9 cellular contexts compared by ENCODE assay signal in the genomic region with DNA sequence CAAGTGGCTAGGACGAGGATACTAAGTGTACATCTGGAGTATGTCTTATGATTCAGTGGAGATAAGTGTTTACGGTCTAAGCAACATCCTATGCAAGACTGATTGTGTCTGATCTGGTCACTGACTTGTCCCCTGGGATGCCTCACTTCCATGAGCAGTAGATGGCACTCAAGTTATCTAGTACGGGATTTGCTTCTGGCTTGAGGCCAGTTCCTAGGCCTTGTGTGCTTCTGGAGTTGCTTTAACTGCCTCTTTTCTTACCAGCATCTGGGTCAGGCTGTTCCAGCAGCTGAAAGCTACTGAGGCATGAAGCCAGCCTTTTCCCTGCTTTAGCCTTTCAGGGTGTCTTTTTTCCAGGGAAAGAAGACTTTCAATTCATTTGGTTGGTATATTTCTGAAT. TPM values are rescaled to one million over a fixed set of nuclear protein-coding genes. Genes with fewer than 3 reads are reported as not detected.
DNase-seq lines count a peak whose midpoint lies in the region; ATAC-seq, FAIRE-seq and TF ChIP-seq lines count a peak whose summit lies in the region.
"Had no signal": no experiment of that assay in that cellular context is flagged by ENCODE, and none has a peak within 500 bp of the region (broad histone marks: within the 10 kb centered on the region; RNA-seq: fewer than 3 reads in every experiment).

No MANE protein-coding gene starts in this region.

- no peak overlapping the region for H3K27ac Mint-ChIP-seq in activated T-cell treated with anti-CD3 and anti-CD28 coated beads, Interleukin-2, amount 50 U/mL, for 24 hours

- H3K9me3 ChIP-seq in DND-41 (ENCODE audit: insufficient read depth, low read length, severe bottlenecking): no peaks in the 10 kb centered on the region
- no peaks in the 10 kb centered on the region for H3K9me3 ChIP-seq in pancreas
- H3K9me3 ChIP-seq in HAP-1: no peaks in the 10 kb centered on the region

- no peaks in the 10 kb centered on the region for H3K27me3 ChIP-seq in DND-41 (ENCODE audit: insufficient read depth, low read length, poor library complexity)
- H3K27me3 ChIP-seq in pancreas: no peaks in the 10 kb centered on the region
- H3K27me3 ChIP-seq in HAP-1 (ENCODE audit: low read depth): no peaks in the 10 kb centered on the region

- H4K20me1 ChIP-seq in DND-41 (ENCODE audit: insufficient read depth, low read length): peaks cover 6% of the 10 kb centered on the region; the same call in 1 of the 2 replicates

- H2AFZ ChIP-seq in DND-41 (ENCODE audit: low read depth, low read length): no peak overlapping the region

- no peak for DNase-seq in DND-41
- peak; percentile 67 to 73 for DNase-seq in NCI-H526 (lab: John Stamatoyannopoulos, UW)
- DNase-seq in epithelial cell of proximal tubule (ENCODE audit: low read depth): peak; percentile 43
- DNase-seq in pancreas: no peak
- DNase-seq in SKM-1 (lab: John Stamatoyannopoulos, UW; ENCODE audit: unreplicated experiment): no peak
- DNase-seq in HAP-1 (ENCODE audit: low spot score in 2 of 2): no peak
- DNase-seq in activated T-cell treated with anti-CD3 and anti-CD28 coated beads, Interleukin-2, amount 50 U/mL, for 24 hours: no peak
- DNase-seq: aorta had no signal

- H3K4me3 ChIP-seq in DND-41 (ENCODE audit: low read depth in 1 of 2, low read length in 2 of 2) (no peak overlapping the region), epithelial cell of proximal tubule (ENCODE audit: low read depth, low read length) (no peak overlapping the region), pancreas (no peak overlapping the region), HAP-1 (no peak overlapping the region)

- no peaks in the 10 kb centered on the region for H3K79me2 ChIP-seq in DND-41 (ENCODE audit: insufficient read depth, low read length)

- H3K4me1 ChIP-seq in DND-41 (ENCODE audit: insufficient read depth, low read length): no peaks in the 10 kb centered on the region
- no peaks in the 10 kb centered on the region for H3K4me1 ChIP-seq in pancreas
- no peaks in the 10 kb centered on the region for H3K4me1 ChIP-seq in HAP-1

- no peaks in the 10 kb centered on the region for H3K27me3 Mint-ChIP-seq in activated T-cell treated with anti-CD3 and anti-CD28 coated beads, Interleukin-2, amount 50 U/mL, for 24 hours

- intact Hi-C loops in pancreas (cut with DNase I): no loop called here

- H3K4me2 ChIP-seq in DND-41 (ENCODE audit: insufficient read depth, low read length): no peak overlapping the region

- in situ Hi-C loops in HAP-1 (cut with MboI; ENCODE audit: low sequenced_read_pairs): no loop called here

- peaks cover 98% of the 10 kb centered on the region for H3K36me3 Mint-ChIP-seq in activated T-cell treated with anti-CD3 and anti-CD28 coated beads, Interleukin-2, amount 50 U/mL, for 24 hours (ENCODE audit: low read depth)

- TF ChIP-seq CTCF in DND-41 (IDR thresholded peaks at IDR 0.05; ENCODE audit: borderline replicate concordance, extremely low read depth, low read length, poor library complexity, severe bottlenecking) (peak; percentile 20), epithelial cell of proximal tubule (conservative IDR thresholded peaks at IDR 0.05; ENCODE audit: low read depth, low read length) (peak; percentile 49), pancreas (IDR thresholded peaks at IDR 0.05) (no peak)

- H3K4me1 Mint-ChIP-seq in activated T-cell treated with anti-CD3 and anti-CD28 coated beads, Interleukin-2, amount 50 U/mL, for 24 hours (ENCODE audit: low read depth): no peaks in the 10 kb centered on the region

- WGBS in pancreas, 2 donors: 52 to 61% methylated on average over 3 of the region's 3 CpGs

- H3K27ac ChIP-seq in DND-41 (ENCODE audit: low read length) (no peak overlapping the region), pancreas (no peak overlapping the region)

- H3K9ac ChIP-seq in DND-41 (ENCODE audit: low read depth, low read length): no peak overlapping the region

- no peaks in the 10 kb centered on the region for H3K9me3 Mint-ChIP-seq in activated T-cell treated with anti-CD3 and anti-CD28 coated beads, Interleukin-2, amount 50 U/mL, for 24 hours

- H3K36me3 ChIP-seq in DND-41 (ENCODE audit: insufficient read depth, low read length): peaks cover 98% of the 10 kb centered on the region
- peaks cover 12 to 91% (median 73%) of the 10 kb centered on the region in 3 donors for H3K36me3 ChIP-seq in pancreas
- peaks cover 97% of the 10 kb centered on the region for H3K36me3 ChIP-seq in HAP-1 (replicated peaks)

- FAIRE-seq in pancreas (lab: Jason Lieb, UNC): no peak

- H3K4me3 Mint-ChIP-seq in activated T-cell treated with anti-CD3 and anti-CD28 coated beads, Interleukin-2, amount 50 U/mL, for 24 hours: no peak overlapping the region

- ATAC-seq in DND-41 (ENCODE audit: insufficient read depth, low read depth): no peak
- ATAC-seq in pancreas: peak in 3 of 4 donors; percentile 20 to 62 (median 38)
- ATAC-seq in GM18519 (IDR thresholded peaks at IDR 0.05; ENCODE audit: low FRiP score, unreplicated experiment): no peak

RNA-seq across cellular contexts. Expression of gene SUPT6H, which starts 23.0 kb away (rescaled TPM):
- total RNA-seq in epithelial cell of proximal tubule (17.2 and 21.7 TPM in 2 replicates), pancreas (10 to 100 TPM; 21.8 to 31.3 (median 26.4) TPM)
- 10 to 100 TPM; 41.5 to 49.0 TPM for polyA plus RNA-seq in pancreas

RNA-seq across cellular contexts. Expression of gene SDF2, which starts 23.3 kb away (rescaled TPM):
- 39.5 and 52.7 TPM in 2 replicates for total RNA-seq in epithelial cell of proximal tubule
- total RNA-seq in pancreas: 10 to 100 TPM; 13.8 to 32.0 (median 18.7) TPM
- polyA plus RNA-seq in pancreas: 10 to 100 TPM; 16.6 to 38.6 TPM

RNA-seq across cellular contexts. Expression of gene PROCA1, which starts 26.7 kb away (rescaled TPM):
- total RNA-seq in epithelial cell of proximal tubule (under 0.01 and 0.58 TPM in 2 replicates), pancreas (1 to 10 TPM in 1 of 6 donors, under 1 TPM in 5; 0.19 to 1.5 (median 0.33) TPM)
- polyA plus RNA-seq in pancreas: 1 to 10 TPM; 2.0 to 3.1 TPM

RNA-seq across cellular contexts. Expression of gene RAB34, which starts 32.7 kb away (rescaled TPM):
- total RNA-seq in epithelial cell of proximal tubule (558 and 649 TPM in 2 replicates), pancreas (10 to 100 TPM in 1 of 6 donors, 1 to 10 TPM in 4, under 1 TPM in 1; 0.94 to 10.6 (median 5.3) TPM)
- 10 to 100 TPM; 11.7 to 17.7 TPM for polyA plus RNA-seq in pancreas

RNA-seq across cellular contexts. Expression of gene RPL23A, which starts 34.8 kb away (rescaled TPM):
- total RNA-seq in epithelial cell of proximal tubule: 746 and 818 TPM in 2 replicates
- 100 to 1,000 TPM; 551 to 988 (median 835) TPM for total RNA-seq in pancreas
- polyA plus RNA-seq in pancreas: 100 to 1,000 TPM; 305 to 640 TPM

Comparison
In these comparisons a context has a peak if more than half of its experiments do, and no peak if none do; other contexts are left out.
1. ATAC-seq: peak in pancreas (3 of 4); none in DND-41 (single experiment) and GM18519 (single experiment).
2. DNase-seq: peak in NCI-H526 (2 of 2) and epithelial cell of proximal tubule (single experiment); none in DND-41 (single experiment), pancreas (0 of 6), SKM-1 (single experiment), HAP-1 (0 of 2) and activated T-cell treated with anti-CD3 and anti-CD28 coated beads, Interleukin-2, amount 50 U/mL, for 24 hours (single experiment).
3. CTCF ChIP-seq: peak in DND-41 (single experiment) and epithelial cell of proximal tubule (single experiment); none in pancreas (0 of 4).